ENCODE assay signal across 13 cellular contexts in genomic region chr11:65311197-65311631, GRCh38. TPM values are rescaled to one million over a fixed set of nuclear protein-coding genes. Genes with fewer than 3 reads are reported as not detected.
DNase-seq lines count a peak whose midpoint lies in the region; ATAC-seq and TF ChIP-seq lines count a peak whose summit lies in the region.
"Had no signal": no experiment of that assay in that cellular context is flagged by ENCODE, and none has a peak within 500 bp of the region (broad histone marks: within the 10 kb centered on the region; RNA-seq: fewer than 3 reads in every experiment).

No MANE protein-coding gene starts in this region.

- peak; percentile 73 for DNase-seq in Right ventricle myocardium superior
- DNase-seq in heart left ventricle: no peak
- peak; percentile 20 for DNase-seq in mammary epithelial cell
- DNase-seq in lower lobe of right lung: peak; percentile 77
- no peak for DNase-seq in MM.1S
- DNase-seq in NOMO-1 treated with DMSO at 0.1 percent for 48 hours (lab: John Stamatoyannopoulos, UW; ENCODE audit: unreplicated experiment): no peak
- DNase-seq: activated CD4-positive, alpha-beta memory T cell treated with anti-CD3 and anti-CD28 coated beads, Interleukin-2, amount 10 ng/mL, durations not matched to agents 7 days and 5 days; activated gamma-delta T cell; naive B cell; NCI-H1930 had no signal

- H3K4me1 ChIP-seq in heart left ventricle: peaks cover 0 to 66% (median 40%) of the 10 kb centered on the region in 12 donors
- no peaks in the 10 kb centered on the region for H3K4me1 ChIP-seq in mammary epithelial cell (ENCODE audit: insufficient read depth, low read length)
- peaks cover 70% of the 10 kb centered on the region for H3K4me1 ChIP-seq in lower lobe of right lung
- H3K4me1 ChIP-seq in MM.1S (ENCODE audit: low read length): no peaks in the 10 kb centered on the region

- no peak for TF ChIP-seq POLR2A in heart left ventricle (IDR thresholded peaks at IDR 0.05)

- H3K9ac ChIP-seq in mammary epithelial cell (ENCODE audit: insufficient read depth, low read length) (no peak overlapping the region), MM.1S (ENCODE audit: low read length) (no peak overlapping the region)

- CTCF ChIA-PET in mammary epithelial cell (lab: Charles Lee; ENCODE audit: low non-redundant PET): interaction anchor here (0.6 kb wide), 1 partner anchor 36 kb away, joined by 14 read pairs; no protein-coding TSS in a partner anchor

- no peak overlapping the region for H3K4me3 ChIP-seq in heart left ventricle
- H3K4me3 ChIP-seq in mammary epithelial cell (replicated peaks in 1 of 3; ENCODE audit: insufficient read depth in 1 of 3, low read depth in 2 of 3, low read length in 3 of 3): no peak overlapping the region
- no peak overlapping the region for H3K4me3 ChIP-seq in lower lobe of right lung
- no peak overlapping the region for H3K4me3 ChIP-seq in MM.1S (ENCODE audit: low read length)
- H3K4me3 ChIP-seq: skin epidermis had no signal

- no peak for ATAC-seq in Right ventricle myocardium superior (ENCODE audit: poor library complexity)
- ATAC-seq in heart left ventricle: no peak
- no peak for ATAC-seq in lower lobe of right lung
- ATAC-seq in HG02852 (IDR thresholded peaks at IDR 0.05; ENCODE audit: unreplicated experiment): no peak
- no peak for ATAC-seq in GM18517 (IDR thresholded peaks at IDR 0.05; ENCODE audit: unreplicated experiment)

- dilution Hi-C loops in mammary epithelial cell (cut with HindIII; ENCODE audit: low sequenced_read_pairs): no loop called here

- no peaks in the 10 kb centered on the region for H3K9me3 ChIP-seq in heart left ventricle
- no peaks in the 10 kb centered on the region for H3K9me3 ChIP-seq in mammary epithelial cell (replicated peaks; ENCODE audit: insufficient read depth, low read length)
- no peaks in the 10 kb centered on the region for H3K9me3 ChIP-seq in lower lobe of right lung
- H3K9me3 ChIP-seq in MM.1S (replicated peaks; ENCODE audit: insufficient read depth, low read length): no peaks in the 10 kb centered on the region

- no peak overlapping the region for H3K4me2 ChIP-seq in mammary epithelial cell (ENCODE audit: insufficient read depth, low read depth, low read length)
- H3K4me2 ChIP-seq in MM.1S (ENCODE audit: low read depth, low read length): no peak overlapping the region

- H3K27me3 ChIP-seq in heart left ventricle (no peaks in the 10 kb centered on the region), mammary epithelial cell (ENCODE audit: insufficient read depth, low read length) (no peaks in the 10 kb centered on the region), lower lobe of right lung (ENCODE audit: low read depth) (no peaks in the 10 kb centered on the region), MM.1S (replicated peaks; ENCODE audit: insufficient read depth, low read length) (no peaks in the 10 kb centered on the region; the same call in 1 of the 2 replicates)

- no peak overlapping the region for H3K27ac ChIP-seq in heart left ventricle
- H3K27ac ChIP-seq in mammary epithelial cell (ENCODE audit: insufficient read depth, low read depth, low read length): no peak overlapping the region
- no peak overlapping the region for H3K27ac ChIP-seq in lower lobe of right lung
- no peak overlapping the region for H3K27ac ChIP-seq in MM.1S (ENCODE audit: low read length)

- in situ Hi-C loops in mammary epithelial cell (cut with MboI; ENCODE audit: low sequenced_read_pairs in 2 of 2): loop anchor here in 1 of 2 donors (10.0 kb wide), 1 partner anchor 86 kb away; no protein-coding TSS in a partner anchor

- TF ChIP-seq CTCF in heart left ventricle (IDR thresholded peaks at IDR 0.05) (no peak), mammary epithelial cell (conservative IDR thresholded peaks at IDR 0.05 in 1 of 2, IDR thresholded peaks at IDR 0.05 in 1 of 2; ENCODE audit: extremely low read depth in 1 of 2, insufficient read depth in 1 of 2, low read depth in 1 of 2, low read length in 2 of 2) (no peak), lower lobe of right lung (IDR thresholded peaks at IDR 0.05) (no peak), MM.1S (IDR thresholded peaks at IDR 0.05; ENCODE audit: low read length) (no peak)

- no TSS peak for BruUV-seq in mammary epithelial cell (replicated peaks; lab: Mats Ljungman, UMichigan)

- intact Hi-C loops in Right ventricle myocardium superior (cut with DNase I): no loop called here
- intact Hi-C loops in heart left ventricle (cut with DNase I): no loop called here
- intact Hi-C loops in mammary epithelial cell (cut with micrococcal nuclease): loop anchor here (10.0 kb wide), 1 partner anchor 466 kb away; the partner anchor contains the start of gene CDC42BPG
- intact Hi-C loops in lower lobe of right lung (cut with DNase I): no loop called here

- H2AFZ ChIP-seq in mammary epithelial cell (ENCODE audit: low read depth, low read length) (no peak overlapping the region), MM.1S (ENCODE audit: low read length) (no peak overlapping the region)

- no peaks in the 10 kb centered on the region for H3K36me3 ChIP-seq in heart left ventricle
- H3K36me3 ChIP-seq in mammary epithelial cell (ENCODE audit: insufficient read depth, low read length): no peaks in the 10 kb centered on the region
- no peaks in the 10 kb centered on the region for H3K36me3 ChIP-seq in lower lobe of right lung
- H3K36me3 ChIP-seq in MM.1S (replicated peaks; ENCODE audit: insufficient read depth, low read length): no peaks in the 10 kb centered on the region

- H3K79me2 ChIP-seq in mammary epithelial cell (ENCODE audit: insufficient read depth, low read length): peaks cover 15% of the 10 kb centered on the region
- H3K79me2 ChIP-seq in MM.1S (ENCODE audit: low read length): no peaks in the 10 kb centered on the region

- H4K20me1 ChIP-seq in mammary epithelial cell (ENCODE audit: insufficient read depth, low read length) (no peaks in the 10 kb centered on the region), MM.1S (ENCODE audit: insufficient read depth, low read length) (no peaks in the 10 kb centered on the region)

- H3F3A ChIP-seq in MM.1S (ENCODE audit: insufficient read depth, low read length): no peaks in the 10 kb centered on the region

- WGBS in heart left ventricle, 4 donors: 81 to 89% (median 85%) methylated on average over 5 of the region's 5 CpGs
- 100% methylated on average over 1 of the region's 5 CpGs for WGBS in mammary epithelial cell (ENCODE audit: low coverage, missing lambda C conversion rate)

- H3K9me2 ChIP-seq in MM.1S (replicated peaks; ENCODE audit: insufficient read depth, low read length): no peaks in the 10 kb centered on the region

RNA-seq across cellular contexts. Expression of gene CDC42EP2, which starts 3.5 kb away (rescaled TPM):
- total RNA-seq in Right ventricle myocardium superior (14.0 TPM), heart left ventricle (10 to 100 TPM in 4 of 9 donors, 1 to 10 TPM in 5; 3.3 to 25.0 (median 8.9) TPM), mammary epithelial cell (10 to 100 TPM in 1 of 2 donors, 1 to 10 TPM in 1; 6.8 to 24.8 TPM), lower lobe of right lung (17.0 TPM)
- polyA plus RNA-seq in heart left ventricle (10 to 100 TPM; 10.3 to 16.3 TPM), mammary epithelial cell (21.8 TPM)
- polyA minus RNA-seq in mammary epithelial cell: 41.6 TPM

RNA-seq across cellular contexts. Expression of gene DPF2, which starts 22.4 kb away (rescaled TPM):
- 49.3 TPM for total RNA-seq in Right ventricle myocardium superior
- 10 to 100 TPM; 41.0 to 55.4 (median 46.2) TPM for total RNA-seq in heart left ventricle
- polyA plus RNA-seq in heart left ventricle: 10 to 100 TPM; 22.9 to 35.1 TPM
- 10 to 100 TPM; 31.0 to 54.6 TPM for total RNA-seq in mammary epithelial cell
- polyA plus RNA-seq in mammary epithelial cell: 32.7 TPM
- polyA minus RNA-seq in mammary epithelial cell: 80.0 TPM
- total RNA-seq in lower lobe of right lung: 45.8 TPM

RNA-seq across cellular contexts. Expression of gene TIGD3, which starts 43.3 kb away (rescaled TPM):
- 1.0 TPM for total RNA-seq in Right ventricle myocardium superior
- total RNA-seq in heart left ventricle: under 1 TPM in 7 of 9 donors, not detected in 2; 0.19 to 0.91 (median 0.47) TPM
- polyA plus RNA-seq in heart left ventricle: under 1 TPM; 0.29 to 0.42 TPM
- total RNA-seq in mammary epithelial cell: not detected
- polyA plus RNA-seq in mammary epithelial cell: 0.03 TPM
- not detected for polyA minus RNA-seq in mammary epithelial cell
- 0.18 TPM for total RNA-seq in lower lobe of right lung

RNA-seq across cellular contexts. Expression of gene POLA2, which starts 49.5 kb away (rescaled TPM):
- 4.9 TPM for total RNA-seq in Right ventricle myocardium superior
- 1 to 10 TPM; 3.2 to 9.0 (median 4.2) TPM for total RNA-seq in heart left ventricle
- polyA plus RNA-seq in heart left ventricle: 1 to 10 TPM; 4.3 to 6.7 TPM
- total RNA-seq in mammary epithelial cell: 10 to 100 TPM in 1 of 2 donors, 1 to 10 TPM in 1; 7.7 to 21.8 TPM
- 38.8 TPM for polyA plus RNA-seq in mammary epithelial cell
- 62.1 TPM for polyA minus RNA-seq in mammary epithelial cell
- 8.7 TPM for total RNA-seq in lower lobe of right lung

Comparison
In these comparisons a context has a peak if more than half of its experiments do, and no peak if none do; other contexts are left out.
1. DNase-seq: peak in Right ventricle myocardium superior (single experiment), mammary epithelial cell (single experiment) and lower lobe of right lung (single experiment); none in heart left ventricle (0 of 5), MM.1S (single experiment) and NOMO-1 treated with DMSO at 0.1 percent for 48 hours (single experiment).